17 cellular contexts compared by ENCODE assay signal in genomic region chr7:80660939-80661338, GRCh38. TPM values are rescaled to one million over a fixed set of nuclear protein-coding genes. Genes with fewer than 3 reads are reported as not detected.
DNase-seq lines count a peak whose midpoint lies in the region; ATAC-seq, FAIRE-seq and TF ChIP-seq lines count a peak whose summit lies in the region.
"Had no signal": no experiment of that assay in that cellular context is flagged by ENCODE, and none has a peak within 500 bp of the region (broad histone marks: within the 10 kb centered on the region; RNA-seq: fewer than 3 reads in every experiment).

No MANE protein-coding gene starts in this region.

- H3K4me3 ChIP-seq in left ventricle myocardium inferior (no peak overlapping the region), adipocyte (ENCODE audit: low read length) (no peak overlapping the region)
- H3K4me3 ChIP-seq: GM23248 had no signal

- FAIRE-seq in H54 (lab: Jason Lieb, UNC), result peak; percentile 84
- FAIRE-seq: G401.6, GM12891, GM19239 had no signal

- no peak for TF ChIP-seq POLR2A in H54 (IDR thresholded peaks at IDR 0.05; ENCODE audit: low read depth, low read length)

- H3K27me3 ChIP-seq in left ventricle myocardium inferior (ENCODE audit: low read depth) (no peaks in the 10 kb centered on the region), adipocyte (replicated peaks; ENCODE audit: control insufficient read depth, insufficient read depth, low read length) (no peaks in the 10 kb centered on the region)

- no peak for ATAC-seq in Right ventricle myocardium inferior
- no peak for ATAC-seq in activated CD4-positive, CD25-positive, alpha-beta regulatory T cell treated with anti-CD3 and anti-CD28 coated beads, Interleukin-2, amount 50 U/mL, for 24 hours

- H3K4me1 ChIP-seq in left ventricle myocardium inferior, result peaks cover 95% of the 10 kb centered on the region
- H3K4me1 ChIP-seq in adipocyte (ENCODE audit: control insufficient read depth, insufficient read depth, low read length), result peaks cover 24% of the 10 kb centered on the region

- H3K36me3 ChIP-seq in left ventricle myocardium inferior (peaks cover 96% of the 10 kb centered on the region), adipocyte (ENCODE audit: control insufficient read depth, insufficient read depth, low read length, severe bottlenecking) (peaks cover 90% of the 10 kb centered on the region)

- DNase-seq in left ventricle myocardium inferior (no peak), Right ventricle myocardium inferior (ENCODE audit: missing footprints) (no peak), H54 (ENCODE audit: insufficient read length, low spot score) (no peak), adipocyte (ENCODE audit: low read depth) (no peak), kidney tubule cell (ENCODE audit: low spot score) (no peak)
- no peak for DNase-seq in stimulated activated CD4-positive, alpha-beta T cell treated with anti-CD3 and anti-CD28 coated beads, Interleukin-2, amount 100 ng/mL, for 48 hours
- DNase-seq: C1 segment of cervical spinal cord; CD4-positive, CD25-positive, alpha-beta regulatory T cell; CD8-positive, alpha-beta memory T cell; COR-L47; GM23248; HCEC 1CT had no signal

- intact Hi-C loops in left ventricle myocardium inferior (cut with micrococcal nuclease) (no loop called here), Right ventricle myocardium inferior (cut with DNase I) (loop anchor here (5.0 kb wide), 1 partner anchor 599 kb away; no protein-coding TSS in a partner anchor)

- peak overlapping the region; percentile 76 for H3K27ac ChIP-seq in left ventricle myocardium inferior (replicated peaks)
- H3K27ac ChIP-seq: GM23248 had no signal

- TF ChIP-seq CTCF in left ventricle myocardium inferior (IDR thresholded peaks at IDR 0.05; ENCODE audit: borderline replicate concordance), result no peak

- no peaks in the 10 kb centered on the region for H3K9me3 ChIP-seq in left ventricle myocardium inferior (replicated peaks)
- H3K9me3 ChIP-seq in adipocyte (ENCODE audit: control insufficient read depth, low read length), result no peaks in the 10 kb centered on the region

- H3K9ac ChIP-seq in adipocyte (ENCODE audit: low read length), result peak overlapping the region; percentile 79
- H3K9ac ChIP-seq: GM23248 had no signal

RNA-seq across cellular contexts. Expression of gene CD36, which starts 22.5 kb away (rescaled TPM):
- total RNA-seq in left ventricle myocardium inferior (1,018 TPM), Right ventricle myocardium inferior (1,230 TPM)
- total RNA-seq: GM23248, HT-29 had no signal
